9 cellular contexts compared by ENCODE assay signal in the genomic region with DNA sequence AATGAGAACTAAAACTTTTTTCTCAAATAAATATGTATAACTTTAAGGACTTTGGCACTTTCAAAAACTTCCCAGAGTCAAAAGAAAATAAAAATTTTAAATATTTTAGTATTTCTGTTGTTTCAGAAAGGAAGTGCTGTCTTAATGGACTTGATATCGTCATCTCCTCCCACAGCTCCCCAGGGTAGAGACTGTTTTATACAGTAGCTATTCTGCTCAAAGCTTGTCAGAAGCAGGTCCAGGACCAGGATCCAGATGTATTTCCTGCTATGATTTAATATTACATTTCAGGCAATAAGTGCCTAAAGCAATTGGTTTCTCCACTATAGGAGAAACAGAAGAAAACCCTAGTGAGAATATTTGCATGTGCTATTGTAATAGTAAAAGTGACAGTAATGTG.
"Had no signal": no experiment of that assay in that cellular context is flagged by ENCODE, and none has a peak within 500 bp of the region (broad histone marks: within the 10 kb centered on the region; RNA-seq: fewer than 3 reads in every experiment).

No MANE protein-coding gene starts in this region.

- FAIRE-seq: H1, H54, HTR-8/SVneo, K562 had no signal

- ATAC-seq: GM23338, K562 had no signal

- H3K4me2 ChIP-seq: GM23338 had no signal

- H2AFZ ChIP-seq: GM23338 had no signal

- H3K4me3 ChIP-seq: GM23338, K562 had no signal

- DNase-seq: H9, HCEC 1CT, IMR-90, KG1 had no signal
